Comparison of ENCODE assay signal across 3 cellular contexts in the genomic region with DNA sequence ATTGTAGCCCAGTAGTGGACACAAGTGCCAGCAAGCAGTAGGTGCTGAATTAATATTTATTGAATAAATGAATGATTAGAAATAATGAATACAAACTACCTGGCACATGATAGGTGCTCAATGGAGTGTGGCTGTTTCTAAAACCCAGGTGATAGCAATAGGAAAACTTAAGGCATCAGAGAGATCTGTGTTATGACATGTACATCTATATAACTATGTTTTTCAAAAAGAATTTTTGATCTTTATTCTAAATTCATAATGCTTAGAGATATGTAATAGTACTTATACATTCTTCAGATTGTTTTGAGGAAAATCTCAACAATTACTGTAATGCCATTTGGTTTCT.
TF ChIP-seq lines count a peak whose summit lies in the region.

No MANE protein-coding gene starts in this region.

TF ChIP-seq in SK-N-SH, 30 proteins besides CTCF, POLR2A, EP300 and RAD21:
- TF ChIP-seq, protein P1, sequence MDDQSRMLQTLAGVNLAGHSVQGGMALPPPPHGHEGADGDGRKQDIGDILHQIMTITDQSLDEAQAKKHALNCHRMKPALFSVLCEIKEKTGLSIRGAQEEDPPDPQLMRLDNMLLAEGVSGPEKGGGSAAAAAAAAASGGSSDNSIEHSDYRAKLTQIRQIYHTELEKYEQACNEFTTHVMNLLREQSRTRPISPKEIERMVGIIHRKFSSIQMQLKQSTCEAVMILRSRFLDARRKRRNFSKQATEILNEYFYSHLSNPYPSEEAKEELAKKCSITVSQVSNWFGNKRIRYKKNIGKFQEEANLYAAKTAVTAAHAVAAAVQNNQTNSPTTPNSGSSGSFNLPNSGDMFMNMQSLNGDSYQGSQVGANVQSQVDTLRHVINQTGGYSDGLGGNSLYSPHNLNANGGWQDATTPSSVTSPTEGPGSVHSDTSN (IDR thresholded peaks at IDR 0.05), result no peak
- TF ChIP-seq SIN3A (IDR thresholded peaks at IDR 0.05; ENCODE audit: borderline replicate concordance, low read depth, low read length), result 0 out of 2 replicates have a peak, but pooled peaks have one; percentile 60

TF ChIP-seq in SK-N-SH treated with all-trans-retinoic acid at 6 μM for 48 hours, 23 proteins besides CTCF, POLR2A, EP300 and RAD21:
- no peak for TF ChIP-seq ZFP30 (CRISPR knock-in tag; IDR thresholded peaks at IDR 0.05)
- TF ChIP-seq TOX (CRISPR knock-in tag; IDR thresholded peaks at IDR 0.05; ENCODE audit: borderline replicate concordance), result no peak

TF ChIP-seq in K562, 482 proteins besides CTCF, POLR2A, EP300 and RAD21:
- 0 out of 2 replicates have a peak, but pooled peaks have one; percentile 4 for TF ChIP-seq ZEB2 (IDR thresholded peaks at IDR 0.05)
- TF ChIP-seq ZNF121 (CRISPR knock-in tag; conservative IDR thresholded peaks at IDR 0.05), result no peak
- TF ChIP-seq ZNF780A (CRISPR knock-in tag; IDR thresholded peaks at IDR 0.05), result no peak
- peak; percentile 5; the same call in 1 of the 2 replicates for TF ChIP-seq SUPT5H (IDR thresholded peaks at IDR 0.05)
- no peak for TF ChIP-seq PHB2 (IDR thresholded peaks at IDR 0.05; ENCODE audit: low read depth)
- TF ChIP-seq, protein P2, sequence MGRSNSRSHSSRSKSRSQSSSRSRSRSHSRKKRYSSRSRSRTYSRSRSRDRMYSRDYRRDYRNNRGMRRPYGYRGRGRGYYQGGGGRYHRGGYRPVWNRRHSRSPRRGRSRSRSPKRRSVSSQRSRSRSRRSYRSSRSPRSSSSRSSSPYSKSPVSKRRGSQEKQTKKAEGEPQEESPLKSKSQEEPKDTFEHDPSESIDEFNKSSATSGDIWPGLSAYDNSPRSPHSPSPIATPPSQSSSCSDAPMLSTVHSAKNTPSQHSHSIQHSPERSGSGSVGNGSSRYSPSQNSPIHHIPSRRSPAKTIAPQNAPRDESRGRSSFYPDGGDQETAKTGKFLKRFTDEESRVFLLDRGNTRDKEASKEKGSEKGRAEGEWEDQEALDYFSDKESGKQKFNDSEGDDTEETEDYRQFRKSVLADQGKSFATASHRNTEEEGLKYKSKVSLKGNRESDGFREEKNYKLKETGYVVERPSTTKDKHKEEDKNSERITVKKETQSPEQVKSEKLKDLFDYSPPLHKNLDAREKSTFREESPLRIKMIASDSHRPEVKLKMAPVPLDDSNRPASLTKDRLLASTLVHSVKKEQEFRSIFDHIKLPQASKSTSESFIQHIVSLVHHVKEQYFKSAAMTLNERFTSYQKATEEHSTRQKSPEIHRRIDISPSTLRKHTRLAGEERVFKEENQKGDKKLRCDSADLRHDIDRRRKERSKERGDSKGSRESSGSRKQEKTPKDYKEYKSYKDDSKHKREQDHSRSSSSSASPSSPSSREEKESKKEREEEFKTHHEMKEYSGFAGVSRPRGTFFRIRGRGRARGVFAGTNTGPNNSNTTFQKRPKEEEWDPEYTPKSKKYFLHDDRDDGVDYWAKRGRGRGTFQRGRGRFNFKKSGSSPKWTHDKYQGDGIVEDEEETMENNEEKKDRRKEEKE (IDR thresholded peaks at IDR 0.05; ENCODE audit: borderline replicate concordance in 1 of 2, control insufficient read depth in 1 of 2, low read depth in 2 of 2, low read length in 1 of 2), result no peak
- TF ChIP-seq RHOXF2B (CRISPR knock-in tag; conservative IDR thresholded peaks at IDR 0.05), result 0 out of 2 replicates have a peak, but pooled peaks have one; percentile 36
- peak; percentile 20; the same call in 1 of the 2 replicates for TF ChIP-seq PML (IDR thresholded peaks at IDR 0.05; ENCODE audit: low read length)
- 0 out of 2 replicates have a peak, but pooled peaks have one; percentile 7 for TF ChIP-seq POLR2H (tag; IDR thresholded peaks at IDR 0.05; ENCODE audit: low read depth)
- 0 out of 4 replicates have a peak, but pooled peaks of 1 of the 2 experiments have one; percentile 15 for TF ChIP-seq KDM1A (IDR thresholded peaks at IDR 0.05)
- no peak for TF ChIP-seq DNMT1 (IDR thresholded peaks at IDR 0.05)
TF ChIP-seq in K562: peak in this region for 6.
